ENCODE assay signal across 8 cellular contexts in the genomic region with DNA sequence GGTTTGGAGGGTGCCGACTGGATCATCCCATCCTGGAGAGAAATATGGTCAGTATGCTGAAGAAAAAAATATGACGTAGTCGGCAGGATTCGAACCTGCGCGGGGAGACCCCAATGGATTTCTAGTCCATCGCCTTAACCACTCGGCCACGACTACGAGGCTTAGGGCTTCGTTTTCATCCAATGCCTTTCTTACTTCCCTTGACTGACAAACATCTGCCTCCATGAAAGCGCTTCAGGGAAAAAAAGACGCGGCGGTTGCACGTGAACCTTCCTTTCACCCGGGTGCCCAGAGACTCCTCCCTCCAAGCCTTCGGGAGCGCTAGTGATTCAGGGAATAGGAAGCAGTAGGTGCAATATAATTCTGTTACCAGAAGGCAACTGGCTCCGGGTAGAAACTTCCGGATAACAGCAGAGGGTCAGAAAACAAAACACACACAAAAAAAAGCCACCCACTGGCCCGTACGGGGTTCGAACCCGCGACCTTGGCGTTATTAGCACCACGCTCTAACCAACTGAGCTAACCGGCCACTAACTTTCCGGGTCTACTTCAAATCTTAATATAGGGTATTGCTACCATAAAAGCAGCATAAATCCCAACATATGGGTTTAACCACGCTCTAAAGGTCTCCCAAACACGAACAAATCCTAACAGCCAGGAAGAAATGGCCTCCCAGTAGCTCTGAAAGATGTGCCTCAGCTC. TPM values are rescaled to one million over a fixed set of nuclear protein-coding genes. Genes with fewer than 3 reads are reported as not detected.
A peak's percentile ranks its signal among the peaks of the same experiment; 100 is the strongest.
DNase-seq lines count a peak whose midpoint lies in the region; ATAC-seq and TF ChIP-seq lines count a peak whose summit lies in the region.

No MANE protein-coding gene starts in this region.

- no peaks in the 10 kb centered on the region for H3K9me3 ChIP-seq in thoracic aorta

- POLR2A ChIA-PET in naive thymus-derived CD8-positive, alpha-beta T cell (lab: Charles Lee), result interaction anchor here (1.0 to 15.7 kb wide), 10 partner anchors 8 to 107 kb away, joined by 3 to 437 read pairs (median 6); partner anchors contain the start of genes BORCS6, CTC1, PER1 and PFAS

- peaks cover 0 to 10% (median 0%) of the 10 kb centered on the region in 5 donors for H3K27me3 Mint-ChIP-seq in naive thymus-derived CD8-positive, alpha-beta T cell

- H3K4me1 ChIP-seq in thoracic aorta (ENCODE audit: control insufficient read depth in 1 of 2, low read depth in 2 of 2), result peaks cover 7 to 21% of the 10 kb centered on the region in 2 donors

- peak overlapping the region; percentile 13 to 82 (median 56) for H3K4me3 Mint-ChIP-seq in naive thymus-derived CD8-positive, alpha-beta T cell

- peak; percentile 16 for TF ChIP-seq POLR2A in GM10847 (IDR thresholded peaks at IDR 0.05; ENCODE audit: extremely low read depth, insufficient read length)

- DNase-seq in NCI-H2227 (lab: John Stamatoyannopoulos, UW; ENCODE audit: unreplicated experiment), result peak; percentile 90
- DNase-seq in activated T-cell treated with anti-CD3 and anti-CD28 coated beads, Interleukin-2, amount 50 U/mL, for 48 hours, result peak; percentile 82 to 86
- peak; percentile 92 for DNase-seq in fibroblast of the conjunctiva (ENCODE audit: low read depth)
- peak in 3 of 10 donors; percentile 26 to 43 (median 38) for DNase-seq in naive thymus-derived CD8-positive, alpha-beta T cell
- no peak for DNase-seq in thoracic aorta (ENCODE audit: low spot score)
- DNase-seq in NCI-H2081 (lab: John Stamatoyannopoulos, UW), result no peak

- no peak for ATAC-seq in naive thymus-derived CD8-positive, alpha-beta T cell
- ATAC-seq in thoracic aorta (ENCODE audit: insufficient number of reproducible peaks, low FRiP score, low read depth) (peak; percentile 10), HG03354 (IDR thresholded peaks at IDR 0.05; ENCODE audit: poor library complexity, severe bottlenecking, unreplicated experiment) (no peak)

- H3K27ac ChIP-seq in thoracic aorta, result peak overlapping the region; percentile 60 to 74

- peaks cover 43 to 74% (median 55%) of the 10 kb centered on the region in 4 donors for H3K4me1 Mint-ChIP-seq in naive thymus-derived CD8-positive, alpha-beta T cell

- peaks cover 0 to 10% (median 0%) of the 10 kb centered on the region in 9 donors for H3K9me3 Mint-ChIP-seq in naive thymus-derived CD8-positive, alpha-beta T cell

- H3K27ac Mint-ChIP-seq in naive thymus-derived CD8-positive, alpha-beta T cell, result peak overlapping the region; percentile 65 to 96 (median 90)

- H3K4me3 ChIP-seq in thoracic aorta, result peak overlapping the region; percentile 64

- peaks cover 42% of the 10 kb centered on the region for H3K36me3 ChIP-seq in thoracic aorta

- H3K27me3 ChIP-seq in thoracic aorta (replicated peaks; ENCODE audit: insufficient read depth), result no peaks in the 10 kb centered on the region

- no peak for TF ChIP-seq CTCF in thoracic aorta (IDR thresholded peaks at IDR 0.05)

- peaks cover 16 to 61% (median 37%) of the 10 kb centered on the region in 3 donors for H3K36me3 Mint-ChIP-seq in naive thymus-derived CD8-positive, alpha-beta T cell

RNA-seq across cellular contexts. Expression of gene AURKB, which starts 16.3 kb away (rescaled TPM):
- total RNA-seq in naive thymus-derived CD8-positive, alpha-beta T cell, result not detected
- not detected for polyA plus RNA-seq in naive thymus-derived CD8-positive, alpha-beta T cell
- total RNA-seq in thoracic aorta, result 1 to 10 TPM in 1 of 2 donors, not detected in 1; 1.6 TPM

RNA-seq across cellular contexts. Expression of gene CTC1, which starts 21.2 kb away (rescaled TPM):
- total RNA-seq in naive thymus-derived CD8-positive, alpha-beta T cell, result 100 to 1,000 TPM; 278 to 288 TPM
- 10 to 100 TPM; 15.5 to 27.6 (median 21.9) TPM for polyA plus RNA-seq in naive thymus-derived CD8-positive, alpha-beta T cell
- 10 to 100 TPM; 25.3 to 38.6 TPM for total RNA-seq in thoracic aorta

RNA-seq across cellular contexts. Expression of gene PFAS, which starts 22.4 kb away (rescaled TPM):
- 10 to 100 TPM; 41.4 to 44.0 TPM for total RNA-seq in naive thymus-derived CD8-positive, alpha-beta T cell
- 10 to 100 TPM; 10.1 to 20.9 (median 19.8) TPM for polyA plus RNA-seq in naive thymus-derived CD8-positive, alpha-beta T cell
- 10 to 100 TPM; 13.2 to 15.2 TPM for total RNA-seq in thoracic aorta

RNA-seq across cellular contexts. Expression of gene BORCS6, which starts 36.7 kb away (rescaled TPM):
- total RNA-seq in naive thymus-derived CD8-positive, alpha-beta T cell, result 10 to 100 TPM; 15.1 to 15.5 TPM
- polyA plus RNA-seq in naive thymus-derived CD8-positive, alpha-beta T cell, result 10 to 100 TPM; 16.1 to 22.6 (median 16.9) TPM
- 10 to 100 TPM; 11.9 to 13.8 TPM for total RNA-seq in thoracic aorta

RNA-seq across cellular contexts. Expression of gene TMEM107, which starts 50.5 kb away (rescaled TPM):
- 10 to 100 TPM; 17.2 to 19.4 TPM for total RNA-seq in naive thymus-derived CD8-positive, alpha-beta T cell
- 10 to 100 TPM; 36.4 to 55.3 (median 41.9) TPM for polyA plus RNA-seq in naive thymus-derived CD8-positive, alpha-beta T cell
- 10 to 100 TPM in 1 of 2 donors, 1 to 10 TPM in 1; 8.4 to 32.1 TPM for total RNA-seq in thoracic aorta

Comparison
In these comparisons a context has a peak if more than half of its experiments do, and no peak if none do; other contexts are left out.
1. DNase-seq: peak in NCI-H2227 (single experiment), activated T-cell treated with anti-CD3 and anti-CD28 coated beads, Interleukin-2, amount 50 U/mL, for 48 hours (2 of 2) and fibroblast of the conjunctiva (single experiment); none in thoracic aorta (single experiment) and NCI-H2081 (0 of 2).
2. RNA of gene CTC1, which starts 21.2 kb away (total RNA-seq): 278 to 288 TPM in naive thymus-derived CD8-positive, alpha-beta T cell; 25.3 to 38.6 TPM in thoracic aorta; every median in the first group is over 4 times any median in the second.